Comparison of ENCODE assay signal across 8 cellular contexts in genomic region chr19:2478756-2479555, GRCh38. TPM values are rescaled to one million over a fixed set of nuclear protein-coding genes. Genes with fewer than 3 reads are reported as not detected.
DNase-seq lines count a peak whose midpoint lies in the region; ATAC-seq, FAIRE-seq and TF ChIP-seq lines count a peak whose summit lies in the region.

No MANE protein-coding gene starts in this region.

- H3K27me3 ChIP-seq in OCI-LY3 (ENCODE audit: low read depth, low read length) = no peaks in the 10 kb centered on the region
- no peaks in the 10 kb centered on the region for H3K27me3 ChIP-seq in pancreas

- H3K4me3 ChIP-seq in OCI-LY3 (ENCODE audit: low read length) (peak overlapping the region; percentile 86), pancreas (peak overlapping the region; percentile 89 to 96 (median 94))

- 5 to 8% methylated on average over 39 of the region's 39 CpGs for WGBS in pancreas, 2 donors

- DNase-seq in GF-D8 (lab: John Stamatoyannopoulos, UW) (peak; percentile 55), glomerular visceral epithelial cell (ENCODE audit: extremely low spot score) (peak; percentile 71), pancreas (peak; percentile 78 to 92 (median 83)), NCI-H1048 (lab: John Stamatoyannopoulos, UW) (no peak), SK-N-DZ (ENCODE audit: low spot score) (no peak)
- DNase-seq in activated naive CD4-positive, alpha-beta T cell (lab: John Stamatoyannopoulos, UW) = peak; percentile 25 to 61 (median 36)

- ATAC-seq in pancreas = peak; percentile 22 to 55 (median 48)
- no peak for ATAC-seq in GM19463 (IDR thresholded peaks at IDR 0.05; ENCODE audit: unreplicated experiment)

- TF ChIP-seq CTCF in OCI-LY3 (IDR thresholded peaks at IDR 0.05; ENCODE audit: low read depth, low read length) = no peak
- no peak for TF ChIP-seq CTCF in pancreas (IDR thresholded peaks at IDR 0.05)

- peaks cover 27% of the 10 kb centered on the region for H3K36me3 ChIP-seq in OCI-LY3 (replicated peaks; ENCODE audit: low read depth, low read length)
- H3K36me3 ChIP-seq in pancreas = no peaks in the 10 kb centered on the region

- no peak overlapping the region for H2AFZ ChIP-seq in OCI-LY3 (ENCODE audit: low read depth, low read length)

- peak overlapping the region; percentile 97 for H3K4me2 ChIP-seq in OCI-LY3 (ENCODE audit: low read length)

- H3K27ac ChIP-seq in OCI-LY3 (ENCODE audit: low read length) (peak overlapping the region; percentile 87), pancreas (peak overlapping the region; percentile 76 to 89 (median 82))

- peaks cover 16% of the 10 kb centered on the region for H3K4me1 ChIP-seq in OCI-LY3 (ENCODE audit: low read length)
- H3K4me1 ChIP-seq in pancreas = peaks cover 0 to 3% (median 0%) of the 10 kb centered on the region in 3 donors

- peak overlapping the region; percentile 97 for H3K9ac ChIP-seq in OCI-LY3 (ENCODE audit: low read length)

- FAIRE-seq in pancreas (lab: Jason Lieb, UNC) = no peak

- peaks cover 39% of the 10 kb centered on the region for H3K79me2 ChIP-seq in OCI-LY3 (ENCODE audit: low read length)

- H3K9me3 ChIP-seq in OCI-LY3 (ENCODE audit: insufficient read depth, low read length) (no peaks in the 10 kb centered on the region), pancreas (no peaks in the 10 kb centered on the region)

- intact Hi-C loops in pancreas (cut with DNase I) = loop anchor here in 1 of 3 donors (5.0 to 10.0 kb wide), 2 partner anchors 63 to 106 kb away; no protein-coding TSS in a partner anchor

- peaks cover 26% of the 10 kb centered on the region for H4K20me1 ChIP-seq in OCI-LY3 (ENCODE audit: insufficient read depth, low read length)

RNA-seq across cellular contexts. Expression of gene GADD45B, which starts 3.0 kb away (rescaled TPM):
- total RNA-seq in pancreas = 10 to 100 TPM; 20.4 to 58.8 (median 42.3) TPM
- 100 to 1,000 TPM; 182 to 237 TPM for polyA plus RNA-seq in pancreas
- 0.32 TPM in 1 of 2 replicates, not detected in the other for polyA plus RNA-seq in SK-N-DZ (2014; cell fraction: cytosol; rRNA removed)
- polyA plus RNA-seq in SK-N-DZ (2014; cell fraction: nucleus; rRNA removed) = not detected in 2 replicates

RNA-seq across cellular contexts. Expression of gene LMNB2, which starts 22.2 kb away (rescaled TPM):
- total RNA-seq in pancreas = 10 to 100 TPM in 3 of 6 donors, 1 to 10 TPM in 3; 3.9 to 14.8 (median 9.7) TPM
- 10 to 100 TPM in 1 of 2 donors, 1 to 10 TPM in 1; 5.2 to 11.9 TPM for polyA plus RNA-seq in pancreas
- polyA plus RNA-seq in SK-N-DZ (2014; cell fraction: cytosol; rRNA removed) = 86.8 and 135 TPM in 2 replicates
- polyA plus RNA-seq in SK-N-DZ (2014; cell fraction: nucleus; rRNA removed) = 69.3 and 77.1 TPM in 2 replicates

RNA-seq across cellular contexts. Expression of gene TIMM13, which starts 51.6 kb away (rescaled TPM):
- total RNA-seq in pancreas = 10 to 100 TPM; 37.7 to 71.8 (median 48.2) TPM
- polyA plus RNA-seq in pancreas = 10 to 100 TPM; 43.3 to 51.7 TPM
- 74.0 and 74.4 TPM in 2 replicates for polyA plus RNA-seq in SK-N-DZ (2014; cell fraction: cytosol; rRNA removed)
- 50.3 and 54.7 TPM in 2 replicates for polyA plus RNA-seq in SK-N-DZ (2014; cell fraction: nucleus; rRNA removed)

Comparison
In these comparisons a context has a peak if more than half of its experiments do, and no peak if none do; other contexts are left out.
1. DNase-seq: peak in GF-D8 (single experiment), activated naive CD4-positive, alpha-beta T cell (4 of 4), glomerular visceral epithelial cell (single experiment) and pancreas (6 of 6); none in NCI-H1048 (single experiment) and SK-N-DZ (single experiment).